ENCODE assay signal across 16 cellular contexts in genomic region chr9:97958812-97959511, GRCh38. TPM values are rescaled to one million over a fixed set of nuclear protein-coding genes. Genes with fewer than 3 reads are reported as not detected.
DNase-seq lines count a peak whose midpoint lies in the region; ATAC-seq and TF ChIP-seq lines count a peak whose summit lies in the region.
"Had no signal": no experiment of that assay in that cellular context is flagged by ENCODE, and none has a peak within 500 bp of the region (broad histone marks: within the 10 kb centered on the region; RNA-seq: fewer than 3 reads in every experiment).

No MANE protein-coding gene starts in this region.

- H3K36me3 ChIP-seq in smooth muscle cell (ENCODE audit: low read depth), result no peaks in the 10 kb centered on the region
- H3K36me3 ChIP-seq: vagina had no signal

- H3K27me3 Mint-ChIP-seq in activated CD8-positive, alpha-beta memory T cell treated with anti-CD3 and anti-CD28 coated beads, Interleukin-2, amount 10 ng/mL, durations not matched to agents 7 days and 5 days, result peaks cover 2% of the 10 kb centered on the region

- H3K4me3 Mint-ChIP-seq in activated CD8-positive, alpha-beta memory T cell treated with anti-CD3 and anti-CD28 coated beads, Interleukin-2, amount 10 ng/mL, durations not matched to agents 7 days and 5 days, result no peak overlapping the region

- intact Hi-C loops in right cardiac atrium (cut with DNase I), result no loop called here

- TF ChIP-seq CTCF in fibroblast of mammary gland (conservative IDR thresholded peaks at IDR 0.05; ENCODE audit: control insufficient read depth, insufficient read depth, low read depth, low read length), result no peak
- TF ChIP-seq CTCF in smooth muscle cell (IDR thresholded peaks at IDR 0.05; ENCODE audit: borderline replicate concordance, insufficient read depth, poor library complexity, severe bottlenecking), result no peak
- no peak for TF ChIP-seq CTCF in coronary artery (IDR thresholded peaks at IDR 0.05)

- H2AFZ ChIP-seq in smooth muscle cell (ENCODE audit: low read depth), result no peak overlapping the region

- H3K4me3 ChIP-seq in fibroblast of mammary gland (ENCODE audit: control insufficient read depth, low read depth, low read length) (no peak overlapping the region), smooth muscle cell (no peak overlapping the region), right cardiac atrium (ENCODE audit: low read length) (no peak overlapping the region), coronary artery (no peak overlapping the region)
- H3K4me3 ChIP-seq: vagina had no signal

- DNase-seq in activated CD8-positive, alpha-beta memory T cell treated with anti-CD3 and anti-CD28 coated beads, Interleukin-2, amount 10 ng/mL, durations not matched to agents 7 days and 5 days, result no peak
- no peak for DNase-seq in activated CD8-positive, alpha-beta memory T cell treated with anti-CD3 and anti-CD28 coated beads, Interleukin-2, amount 50 U/mL, for 4 hours
- peak; percentile 61 for DNase-seq in RPMI7951 (ENCODE audit: low read depth)
- DNase-seq in fibroblast of mammary gland (ENCODE audit: low read depth), result peak; percentile 71
- DNase-seq in smooth muscle cell (lab: John Stamatoyannopoulos, UW; ENCODE audit: unreplicated experiment), result no peak
- no peak for DNase-seq in right cardiac atrium
- DNase-seq in coronary artery (ENCODE audit: low spot score), result no peak
- no peak for DNase-seq in ureter (ENCODE audit: low spot score)
- DNase-seq: activated CD4-positive, CD25-positive, alpha-beta regulatory T cell treated with anti-CD3 and anti-CD28 coated beads, Interleukin-2, amount 50 U/mL, for 72 hours; activated effector memory CD4-positive, alpha-beta T cell treated with anti-CD3 and anti-CD28 coated beads, Interleukin-2, amount 50 U/mL, for 16 hours; DMS79; NCI-H748 treated with DMSO at 0.1 percent for 48 hours; stimulated activated CD8-positive, alpha-beta memory T cell treated with anti-CD3 and anti-CD28 coated beads, Interleukin-4, amount 100 ng/mL, for 48 hours had no signal

- H3K9ac ChIP-seq in smooth muscle cell (ENCODE audit: low read depth), result no peak overlapping the region

- H3K4me1 Mint-ChIP-seq in activated CD8-positive, alpha-beta memory T cell treated with anti-CD3 and anti-CD28 coated beads, Interleukin-2, amount 10 ng/mL, durations not matched to agents 7 days and 5 days, result peaks cover 6% of the 10 kb centered on the region

- H3K27ac Mint-ChIP-seq in activated CD8-positive, alpha-beta memory T cell treated with anti-CD3 and anti-CD28 coated beads, Interleukin-2, amount 10 ng/mL, durations not matched to agents 7 days and 5 days, result no peak overlapping the region

- no peaks in the 10 kb centered on the region for H3K9me3 Mint-ChIP-seq in activated CD8-positive, alpha-beta memory T cell treated with anti-CD3 and anti-CD28 coated beads, Interleukin-2, amount 10 ng/mL, durations not matched to agents 7 days and 5 days (ENCODE audit: low read depth)

- H3K79me2 ChIP-seq in smooth muscle cell (ENCODE audit: low read depth), result no peaks in the 10 kb centered on the region

- peak overlapping the region; percentile 38 for H3K27ac ChIP-seq in smooth muscle cell (ENCODE audit: low read depth)
- no peak overlapping the region for H3K27ac ChIP-seq in right cardiac atrium (ENCODE audit: low read length)
- H3K27ac ChIP-seq in coronary artery, result no peak overlapping the region
- H3K27ac ChIP-seq: vagina had no signal

- WGBS in smooth muscle cell (ENCODE audit: low lambda C conversion rate), result 44% methylated on average over 5 of the region's 5 CpGs
- 74% methylated on average over 5 of the region's 5 CpGs for WGBS in right cardiac atrium

- H3K36me3 Mint-ChIP-seq in activated CD8-positive, alpha-beta memory T cell treated with anti-CD3 and anti-CD28 coated beads, Interleukin-2, amount 10 ng/mL, durations not matched to agents 7 days and 5 days, result no peaks in the 10 kb centered on the region

- no peaks in the 10 kb centered on the region for H3F3A ChIP-seq in smooth muscle cell (ENCODE audit: low read depth)

- H3K4me1 ChIP-seq in smooth muscle cell (ENCODE audit: low read depth) (no peaks in the 10 kb centered on the region), right cardiac atrium (ENCODE audit: control insufficient read depth, insufficient read depth, low read length) (peaks cover 2% of the 10 kb centered on the region)
- H3K4me1 ChIP-seq: vagina had no signal

- CTCF ChIA-PET in activated CD8-positive, alpha-beta memory T cell treated with anti-CD3 and anti-CD28 coated beads, Interleukin-2, amount 10 ng/mL, durations not matched to agents 7 days and 5 days (lab: Charles Lee), result interaction anchor here (0.9 to 3.6 kb wide), 9 partner anchors 8 to 114 kb away, joined by 3 to 26 read pairs (median 4); partner anchors contain the start of genes ANP32B and TRMO

- H4K20me1 ChIP-seq in smooth muscle cell (ENCODE audit: low read depth), result no peaks in the 10 kb centered on the region

- H3K4me2 ChIP-seq in smooth muscle cell, result peak overlapping the region; percentile 39

- ATAC-seq in activated CD8-positive, alpha-beta memory T cell treated with anti-CD3 and anti-CD28 coated beads, Interleukin-2, amount 10 ng/mL, durations not matched to agents 7 days and 5 days, result peak; percentile 47
- no peak for ATAC-seq in right cardiac atrium
- ATAC-seq: SK-N-SH treated with all-trans-retinoic acid at 6 μM for 48 hours had no signal

- H3K9me3 ChIP-seq in smooth muscle cell (replicated peaks; ENCODE audit: low read depth) (no peaks in the 10 kb centered on the region), right cardiac atrium (ENCODE audit: control insufficient read depth, low read length) (no peaks in the 10 kb centered on the region)
- H3K9me3 ChIP-seq: vagina had no signal

- H3K27me3 ChIP-seq in smooth muscle cell (ENCODE audit: low read depth) (peaks cover 16% of the 10 kb centered on the region), right cardiac atrium (ENCODE audit: control insufficient read depth, insufficient read depth) (no peaks in the 10 kb centered on the region)
- H3K27me3 ChIP-seq: vagina had no signal

RNA-seq across cellular contexts. Expression of gene HEMGN, which starts 21.0 kb away (rescaled TPM):
- under 1 TPM; 0.23 to 0.47 TPM for total RNA-seq in activated CD8-positive, alpha-beta memory T cell treated with anti-CD3 and anti-CD28 coated beads, Interleukin-2, amount 10 ng/mL, durations not matched to agents 7 days and 5 days
- not detected in 2 replicates for total RNA-seq in RPMI7951 (2014; rRNA removed; shearing (Covaris generic))
- total RNA-seq in smooth muscle cell (not detected in 2 replicates), right cardiac atrium (not detected), ureter (not detected)
- polyA plus RNA-seq in smooth muscle cell (not detected in 2 replicates), right cardiac atrium (not detected)
- total RNA-seq: A673, vagina had no signal

RNA-seq across cellular contexts. Expression of gene ANP32B, which starts 24.2 kb away (rescaled TPM):
- 100 to 1,000 TPM; 299 to 301 TPM for total RNA-seq in activated CD8-positive, alpha-beta memory T cell treated with anti-CD3 and anti-CD28 coated beads, Interleukin-2, amount 10 ng/mL, durations not matched to agents 7 days and 5 days
- total RNA-seq in RPMI7951 (2014; rRNA removed; shearing (Covaris generic)), result 12.4 and 12.7 TPM in 2 replicates
- total RNA-seq in smooth muscle cell (11.9 and 21.3 TPM in 2 replicates), right cardiac atrium (10 to 100 TPM; 60.4 to 74.5 (median 68.7) TPM), ureter (136 TPM)
- polyA plus RNA-seq in smooth muscle cell (52.4 and 69.8 TPM in 2 replicates), right cardiac atrium (61.5 TPM)

RNA-seq across cellular contexts. Expression of gene TRMO, which starts 36.7 kb away (rescaled TPM):
- 10 to 100 TPM; 14.9 to 15.4 TPM for total RNA-seq in activated CD8-positive, alpha-beta memory T cell treated with anti-CD3 and anti-CD28 coated beads, Interleukin-2, amount 10 ng/mL, durations not matched to agents 7 days and 5 days
- total RNA-seq in RPMI7951 (2014; rRNA removed; shearing (Covaris generic)), result 16.9 and 22.9 TPM in 2 replicates
- total RNA-seq in smooth muscle cell (8.1 and 17.9 TPM in 2 replicates), right cardiac atrium (1 to 10 TPM; 7.7 to 9.5 (median 8.3) TPM), ureter (16.2 TPM)
- polyA plus RNA-seq in smooth muscle cell (5.5 and 5.8 TPM in 2 replicates), right cardiac atrium (5.3 TPM)

Comparison
In these comparisons a context has a peak if more than half of its experiments do, and no peak if none do; other contexts are left out.
1. DNase-seq: peak in RPMI7951 (single experiment) and fibroblast of mammary gland (single experiment); none in activated CD8-positive, alpha-beta memory T cell treated with anti-CD3 and anti-CD28 coated beads, Interleukin-2, amount 10 ng/mL, durations not matched to agents 7 days and 5 days (single experiment), activated CD8-positive, alpha-beta memory T cell treated with anti-CD3 and anti-CD28 coated beads, Interleukin-2, amount 50 U/mL, for 4 hours (single experiment), smooth muscle cell (single experiment), right cardiac atrium (0 of 3), coronary artery (single experiment) and ureter (single experiment).